ENCODE assay signal across 11 cellular contexts in the genomic region with DNA sequence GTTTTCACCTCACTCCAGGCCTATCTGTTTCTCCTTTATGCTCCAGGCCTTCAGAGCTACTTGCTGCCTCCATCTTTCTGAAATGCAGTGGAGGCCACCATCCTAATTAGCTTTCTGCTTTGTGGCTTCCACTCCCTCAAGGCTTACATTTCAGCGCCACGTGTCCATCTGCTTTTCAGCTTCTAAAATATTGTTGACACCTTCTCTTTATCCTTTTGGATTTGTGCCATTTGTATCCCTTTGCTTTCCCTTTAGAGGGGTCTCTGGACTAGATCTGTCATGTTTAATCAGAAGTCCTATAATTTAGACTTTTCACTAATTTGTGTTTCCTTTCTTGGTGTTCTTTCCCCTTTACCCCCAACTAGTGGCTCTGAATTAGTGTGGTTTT.
A peak's percentile ranks its signal among the peaks of the same experiment; 100 is the strongest.
DNase-seq lines count a peak whose midpoint lies in the region; ATAC-seq and TF ChIP-seq lines count a peak whose summit lies in the region.
"Had no signal": no experiment of that assay in that cellular context is flagged by ENCODE, and none has a peak within 500 bp of the region (broad histone marks: within the 10 kb centered on the region; RNA-seq: fewer than 3 reads in every experiment).

No MANE protein-coding gene starts in this region.

- peaks cover 3% of the 10 kb centered on the region for H3K36me3 Mint-ChIP-seq in activated naive CD4-positive, alpha-beta T cell treated with anti-CD3 and anti-CD28 coated beads for 36 hours (ENCODE audit: low read depth)
- peaks cover 42% of the 10 kb centered on the region for H3K36me3 Mint-ChIP-seq in activated T-helper 2 cell treated with anti-CD3 and anti-CD28 coated beads, Interferon-gamma antibody, Interleukin-2, Interleukin-4, amounts not matched to agents 10 μg/mL and 5 μg/mL and 100 μg/mL, durations not matched to agents 14 hours and 24 hours and 36 hours (ENCODE audit: low read depth)
- H3K36me3 Mint-ChIP-seq in naive B cell: peaks cover 0 to 3% of the 10 kb centered on the region in 2 donors

- TF ChIP-seq CTCF in transverse colon (IDR thresholded peaks at IDR 0.05): no peak

- H2BK5ac ChIP-seq in mesendoderm (ENCODE audit: low read length): no peak overlapping the region

- no peak overlapping the region for H3K4ac ChIP-seq in mesendoderm (ENCODE audit: low read depth, low read length)

- H3K79me2 ChIP-seq in Karpas-422 (ENCODE audit: low read length) (no peaks in the 10 kb centered on the region), mesendoderm (ENCODE audit: control insufficient read depth, insufficient read depth, low read length) (no peaks in the 10 kb centered on the region)

- no peaks in the 10 kb centered on the region for H4K20me1 ChIP-seq in Karpas-422 (ENCODE audit: insufficient read depth, low read depth, low read length)

- H2AK5ac ChIP-seq in mesendoderm (ENCODE audit: low read length): no peak overlapping the region

- TF ChIP-seq EP300 in transverse colon (IDR thresholded peaks at IDR 0.05; ENCODE audit: low read depth): no peak

- TF ChIP-seq POLR2A in transverse colon (IDR thresholded peaks at IDR 0.05): no peak

- H3K79me1 ChIP-seq in mesendoderm (ENCODE audit: low read length): no peaks in the 10 kb centered on the region

- H3K56ac ChIP-seq in mesendoderm (ENCODE audit: low read length): no peak overlapping the region

- H4K5ac ChIP-seq in mesendoderm (ENCODE audit: low read length): no peak overlapping the region

- no peak overlapping the region for H2BK15ac ChIP-seq in mesendoderm (replicated peaks; ENCODE audit: low read depth)

- no peak overlapping the region for H3K4me3 ChIP-seq in transverse colon
- H3K4me3 ChIP-seq in Karpas-422 (ENCODE audit: low read length): no peak overlapping the region
- H3K4me3 ChIP-seq in mesendoderm (ENCODE audit: low read length): no peak overlapping the region

- WGBS in transverse colon (ENCODE audit: low coverage in 1 of 2), 2 donors: 95 to 100% methylated on average over 2 of the region's 2 CpGs
- no CpG with 5 or more reads among the region's 2 CpGs for WGBS in mesendoderm (ENCODE audit: extremely low coverage, insufficient coverage, low lambda C conversion rate)

- peak overlapping the region; percentile 98 for H3K27ac Mint-ChIP-seq in activated naive CD4-positive, alpha-beta T cell treated with anti-CD3 and anti-CD28 coated beads for 36 hours
- peak overlapping the region; percentile 95 for H3K27ac Mint-ChIP-seq in activated T-helper 2 cell treated with anti-CD3 and anti-CD28 coated beads, Interferon-gamma antibody, Interleukin-2, Interleukin-4, amounts not matched to agents 10 μg/mL and 5 μg/mL and 100 μg/mL, durations not matched to agents 14 hours and 24 hours and 36 hours
- peak overlapping the region; percentile 96 to 98 (median 97) for H3K27ac Mint-ChIP-seq in naive B cell

- H3K9me2 ChIP-seq in Karpas-422 (replicated peaks; ENCODE audit: insufficient read depth, low read length): no peaks in the 10 kb centered on the region

- intact Hi-C loops in activated naive CD4-positive, alpha-beta T cell treated with anti-CD3 and anti-CD28 coated beads for 36 hours (cut with micrococcal nuclease): loop anchor here (2.0 to 10.0 kb wide), 5 partner anchors 58 to 408 kb away; partner anchors contain the start of gene TNFRSF8
- intact Hi-C loops in activated T-helper 2 cell treated with anti-CD3 and anti-CD28 coated beads, Interferon-gamma antibody, Interleukin-2, Interleukin-4, amounts not matched to agents 10 μg/mL and 5 μg/mL and 100 μg/mL, durations not matched to agents 14 hours and 24 hours and 36 hours (cut with micrococcal nuclease): no loop called here
- intact Hi-C loops in transverse colon (cut with DNase I; ENCODE audit: low total_unique reads): loop anchor here (10.0 kb wide), 1 partner anchor 142 kb away; the partner anchor contains the start of gene DHRS3

- H3K27ac ChIP-seq in transverse colon (peak overlapping the region; percentile 85 to 90 (median 88)), Karpas-422 (ENCODE audit: low read length) (no peak overlapping the region), mesendoderm (ENCODE audit: low read depth, low read length) (no peak overlapping the region)

- H3K9me3 ChIP-seq in transverse colon (no peaks in the 10 kb centered on the region), Karpas-422 (ENCODE audit: low read length) (no peaks in the 10 kb centered on the region)

- H3K4me2 ChIP-seq in Karpas-422 (ENCODE audit: low read depth, low read length, poor library complexity, severe bottlenecking): no peak overlapping the region
- H3K4me2 ChIP-seq in mesendoderm (ENCODE audit: low read length): no peak overlapping the region

- H3K27me3 ChIP-seq in transverse colon (no peaks in the 10 kb centered on the region), Karpas-422 (ENCODE audit: low read length) (no peaks in the 10 kb centered on the region), mesendoderm (ENCODE audit: insufficient read depth, low read length, poor library complexity) (no peaks in the 10 kb centered on the region)

- no peak overlapping the region for H4K8ac ChIP-seq in mesendoderm (ENCODE audit: low read depth, low read length)

- no peak for ATAC-seq in naive B cell (ENCODE audit: low read depth in 2 of 2)

- H3K4me1 ChIP-seq in transverse colon (peaks cover 40 to 64% (median 51%) of the 10 kb centered on the region in 4 donors), Karpas-422 (ENCODE audit: low read length) (peaks cover 3% of the 10 kb centered on the region), mesendoderm (ENCODE audit: control insufficient read depth, low read depth, low read length) (no peaks in the 10 kb centered on the region)

- H3K23ac ChIP-seq in mesendoderm (ENCODE audit: low read length): no peak overlapping the region

- H3K9me3 Mint-ChIP-seq in activated naive CD4-positive, alpha-beta T cell treated with anti-CD3 and anti-CD28 coated beads for 36 hours: no peaks in the 10 kb centered on the region
- H3K9me3 Mint-ChIP-seq in activated T-helper 2 cell treated with anti-CD3 and anti-CD28 coated beads, Interferon-gamma antibody, Interleukin-2, Interleukin-4, amounts not matched to agents 10 μg/mL and 5 μg/mL and 100 μg/mL, durations not matched to agents 14 hours and 24 hours and 36 hours: no peaks in the 10 kb centered on the region
- peaks cover 0 to 1% (median 0%) of the 10 kb centered on the region in 7 donors for H3K9me3 Mint-ChIP-seq in naive B cell

- H2BK120ac ChIP-seq in mesendoderm (ENCODE audit: low read depth, low read length): no peak overlapping the region

- in situ Hi-C loops in transverse colon (cut with MboI; ENCODE audit: low pct_ligation_motif_present in 1 of 4, low pct_unique_long_range_greater_than_20kb in 1 of 4, low sequenced_read_pairs in 3 of 4): no loop called here

- peak overlapping the region; percentile 56 for H3K4me3 Mint-ChIP-seq in activated naive CD4-positive, alpha-beta T cell treated with anti-CD3 and anti-CD28 coated beads for 36 hours
- H3K4me3 Mint-ChIP-seq in activated T-helper 2 cell treated with anti-CD3 and anti-CD28 coated beads, Interferon-gamma antibody, Interleukin-2, Interleukin-4, amounts not matched to agents 10 μg/mL and 5 μg/mL and 100 μg/mL, durations not matched to agents 14 hours and 24 hours and 36 hours (ENCODE audit: low read depth): peak overlapping the region; percentile 43
- peak overlapping the region; percentile 46 to 90 (median 80) for H3K4me3 Mint-ChIP-seq in naive B cell

- CTCF ChIA-PET in activated naive CD4-positive, alpha-beta T cell treated with anti-CD3 and anti-CD28 coated beads for 36 hours (lab: Charles Lee): interaction anchor here (0.7 to 0.9 kb wide), 2 partner anchors 37 to 147 kb away, joined by 4 to 5 read pairs; no protein-coding TSS in a partner anchor

- no peak overlapping the region for H3K18ac ChIP-seq in mesendoderm (ENCODE audit: low read length)

- no peaks in the 10 kb centered on the region for H3K36me3 ChIP-seq in transverse colon
- no peaks in the 10 kb centered on the region for H3K36me3 ChIP-seq in Karpas-422 (ENCODE audit: insufficient read depth, low read length)
- H3K36me3 ChIP-seq in mesendoderm (ENCODE audit: control insufficient read depth, insufficient read depth, low read length): no peaks in the 10 kb centered on the region

- DNase-seq in activated naive CD4-positive, alpha-beta T cell treated with anti-CD3 and anti-CD28 coated beads for 36 hours: no peak
- DNase-seq in activated naive CD4-positive, alpha-beta T cell treated with Interleukin-2 at 50 U/mL for 16 hours: no peak
- no peak for DNase-seq in activated T-helper 2 cell treated with anti-CD3 and anti-CD28 coated beads, Interferon-gamma antibody, Interleukin-2, Interleukin-4, amounts not matched to agents 10 μg/mL and 5 μg/mL and 100 μg/mL, durations not matched to agents 14 hours and 24 hours and 36 hours (ENCODE audit: low spot score)
- no peak for DNase-seq in naive B cell
- DNase-seq in transverse colon: no peak
- DNase-seq in Karpas-422: no peak
- DNase-seq in mesendoderm: no peak
- DNase-seq in NCI-H82 treated with DMSO at 0.1 percent for 48 hours (lab: John Stamatoyannopoulos, UW; ENCODE audit: unreplicated experiment): no peak
- DNase-seq: activated effector memory CD4-positive, alpha-beta T cell treated with anti-CD3 and anti-CD28 coated beads, Interleukin-2, amount 50 U/mL, for 16 hours; NCI-H526; SHP77 treated with DMSO at 0.1 percent for 48 hours had no signal

- H3K4me1 Mint-ChIP-seq in activated naive CD4-positive, alpha-beta T cell treated with anti-CD3 and anti-CD28 coated beads for 36 hours (ENCODE audit: low read depth): peaks cover 89% of the 10 kb centered on the region
- H3K4me1 Mint-ChIP-seq in activated T-helper 2 cell treated with anti-CD3 and anti-CD28 coated beads, Interferon-gamma antibody, Interleukin-2, Interleukin-4, amounts not matched to agents 10 μg/mL and 5 μg/mL and 100 μg/mL, durations not matched to agents 14 hours and 24 hours and 36 hours (ENCODE audit: low read depth): peaks cover 69% of the 10 kb centered on the region
- H3K4me1 Mint-ChIP-seq in naive B cell: peaks cover 49 to 73% (median 64%) of the 10 kb centered on the region in 3 donors

- H3K27me3 Mint-ChIP-seq in activated naive CD4-positive, alpha-beta T cell treated with anti-CD3 and anti-CD28 coated beads for 36 hours (ENCODE audit: low read depth): no peaks in the 10 kb centered on the region
- H3K27me3 Mint-ChIP-seq in activated T-helper 2 cell treated with anti-CD3 and anti-CD28 coated beads, Interferon-gamma antibody, Interleukin-2, Interleukin-4, amounts not matched to agents 10 μg/mL and 5 μg/mL and 100 μg/mL, durations not matched to agents 14 hours and 24 hours and 36 hours (ENCODE audit: low read depth): no peaks in the 10 kb centered on the region
- no peaks in the 10 kb centered on the region for H3K27me3 Mint-ChIP-seq in naive B cell

- no peak overlapping the region for H3K9ac ChIP-seq in Karpas-422 (ENCODE audit: low read length)
- no peak overlapping the region for H3K9ac ChIP-seq in mesendoderm (ENCODE audit: low read length)

- no peak overlapping the region for H2AFZ ChIP-seq in Karpas-422 (ENCODE audit: low read length)

Comparison
In these comparisons a context has a peak if more than half of its experiments do, and no peak if none do; other contexts are left out.
1. H3K27ac ChIP-seq: peak in transverse colon (4 of 4); none in Karpas-422 (single experiment) and mesendoderm (single experiment).
2. Peak in every context shown above with its lines, with median percentiles within 50 percentile points of each other: H3K27ac Mint-ChIP-seq and H3K4me3 Mint-ChIP-seq.